ENCODE assay signal across 13 cellular contexts in the genomic region with DNA sequence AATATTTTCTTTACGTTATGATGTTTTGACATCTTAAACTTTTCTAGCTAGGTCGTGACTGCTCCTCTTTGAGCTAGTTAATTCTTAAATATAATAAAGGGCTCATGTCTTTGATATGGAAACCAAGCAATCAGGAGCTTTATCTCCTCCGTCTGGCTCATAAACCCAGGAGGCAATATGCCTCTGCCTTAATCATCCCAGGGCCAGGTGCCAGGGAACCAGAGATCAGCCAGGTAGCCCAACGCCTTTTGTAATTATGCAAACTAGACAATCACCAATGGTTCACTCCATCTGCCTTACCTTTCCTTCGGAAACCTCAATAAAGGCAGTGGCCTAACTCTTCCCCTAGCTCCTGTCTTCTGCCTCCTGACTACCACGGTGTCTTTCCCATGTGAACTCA.
DNase-seq lines count a peak whose midpoint lies in the region; ATAC-seq and TF ChIP-seq lines count a peak whose summit lies in the region.
"Had no signal": no experiment of that assay in that cellular context is flagged by ENCODE, and none has a peak within 500 bp of the region (broad histone marks: within the 10 kb centered on the region; RNA-seq: fewer than 3 reads in every experiment).

No MANE protein-coding gene starts in this region.

- no peaks in the 10 kb centered on the region for H3K9me3 ChIP-seq in breast epithelium

- POLR2A ChIA-PET in RWPE1 (lab: Yijun Ruan, JAX; ENCODE audit: low non-redundant PET), result no interaction called here

- TF ChIP-seq CTCF in RWPE1 (conservative IDR thresholded peaks at IDR 0.05; ENCODE audit: low read depth) (no peak), breast epithelium (IDR thresholded peaks at IDR 0.05) (no peak)

- no peaks in the 10 kb centered on the region for H3K4me1 ChIP-seq in breast epithelium

- peak; percentile 77 for DNase-seq in DMS 273 (lab: John Stamatoyannopoulos, UW; ENCODE audit: unreplicated experiment)
- peak; percentile 79 for DNase-seq in NCI-H1105 (lab: John Stamatoyannopoulos, UW)
- peak; percentile 92 for DNase-seq in NCI-H2171 (lab: John Stamatoyannopoulos, UW)
- DNase-seq in cerebellum (ENCODE audit: low spot score), result peak; percentile 21
- DNase-seq in RWPE1 (ENCODE audit: low spot score), result no peak
- no peak for DNase-seq in breast epithelium (ENCODE audit: low spot score in 2 of 2)
- DNase-seq: CD4-positive, alpha-beta T cell; HCEC 1CT; NCI-H510A; SIG-M5; T-helper 17 cell had no signal

- no peaks in the 10 kb centered on the region for H3K36me3 ChIP-seq in breast epithelium

- no peak for TF ChIP-seq POLR2A in breast epithelium (IDR thresholded peaks at IDR 0.05)

- CTCF ChIA-PET in RWPE1 (lab: Yijun Ruan, JAX), result no interaction called here

- no peak overlapping the region for H3K4me3 ChIP-seq in breast epithelium

- intact Hi-C loops in breast epithelium (cut with DNase I; ENCODE audit: low total_unique reads), result no loop called here

- no peak for ATAC-seq in GM21825 (IDR thresholded peaks at IDR 0.05; ENCODE audit: unreplicated experiment)
- ATAC-seq in HG03196 (IDR thresholded peaks at IDR 0.05; ENCODE audit: unreplicated experiment), result no peak
- ATAC-seq: T-helper 17 cell had no signal

- no peaks in the 10 kb centered on the region for H3K27me3 ChIP-seq in breast epithelium

- H3K27ac ChIP-seq in RWPE1 (no peak overlapping the region), breast epithelium (no peak overlapping the region)

Comparison
In these comparisons a context has a peak if more than half of its experiments do, and no peak if none do; other contexts are left out.
1. DNase-seq: peak in DMS 273 (single experiment), NCI-H1105 (single experiment), NCI-H2171 (single experiment) and cerebellum (single experiment); none in RWPE1 (single experiment) and breast epithelium (0 of 2).